ENCODE assay signal across 14 cellular contexts in genomic region chr14:50977863-50978520, GRCh38. TPM values are rescaled to one million over a fixed set of nuclear protein-coding genes. Genes with fewer than 3 reads are reported as not detected.
DNase-seq lines count a peak whose midpoint lies in the region; ATAC-seq, FAIRE-seq and TF ChIP-seq lines count a peak whose summit lies in the region.
"Had no signal": no experiment of that assay in that cellular context is flagged by ENCODE, and none has a peak within 500 bp of the region (broad histone marks: within the 10 kb centered on the region; RNA-seq: fewer than 3 reads in every experiment).

No MANE protein-coding gene starts in this region.

- TF ChIP-seq CTCF in type B pancreatic cell (conservative IDR thresholded peaks at IDR 0.05) (no peak), GM10248 (IDR thresholded peaks at IDR 0.05; ENCODE audit: control extremely low read depth, extremely low read depth, low read depth, missing control alignments) (no peak)

- no peaks in the 10 kb centered on the region for H3K4me1 ChIP-seq in small intestine (ENCODE audit: control insufficient read depth in 2 of 2, insufficient read depth in 1 of 2, low read depth in 1 of 2, low read length in 1 of 2)
- H3K4me1 ChIP-seq: right lobe of liver had no signal

- H3K27me3 ChIP-seq in small intestine (ENCODE audit: control insufficient read depth in 2 of 2, insufficient read depth in 2 of 2, low read length in 2 of 2) = no peaks in the 10 kb centered on the region
- H3K27me3 ChIP-seq: cardiac muscle cell, right lobe of liver had no signal

- H3K4me3 Mint-ChIP-seq in type B pancreatic cell = no peak overlapping the region
- H3K4me3 Mint-ChIP-seq: natural killer cell had no signal

- H3K36me3 ChIP-seq in small intestine (ENCODE audit: control insufficient read depth in 2 of 2, insufficient read depth in 2 of 2, low read length in 2 of 2) = no peaks in the 10 kb centered on the region
- H3K36me3 ChIP-seq: cardiac muscle cell, right lobe of liver had no signal

- no peaks in the 10 kb centered on the region for H3K36me3 Mint-ChIP-seq in type B pancreatic cell
- H3K36me3 Mint-ChIP-seq: natural killer cell had no signal

- no peak for FAIRE-seq in small intestine (lab: Jason Lieb, UNC)
- FAIRE-seq: endometrium had no signal

- H3K27me3 Mint-ChIP-seq in type B pancreatic cell = peaks cover 6% of the 10 kb centered on the region

- no peaks in the 10 kb centered on the region for H3K9me3 Mint-ChIP-seq in type B pancreatic cell
- H3K9me3 Mint-ChIP-seq: natural killer cell had no signal

- no peaks in the 10 kb centered on the region for H3K4me1 Mint-ChIP-seq in type B pancreatic cell (ENCODE audit: unreplicated experiment)
- H3K4me1 Mint-ChIP-seq: natural killer cell had no signal

- H3K27ac Mint-ChIP-seq in type B pancreatic cell = no peak overlapping the region
- H3K27ac Mint-ChIP-seq: natural killer cell had no signal

- H3K27ac ChIP-seq in small intestine (ENCODE audit: low read depth in 1 of 2, low read length in 1 of 2) = no peak overlapping the region
- H3K27ac ChIP-seq: C4-2B, cardiac muscle cell, right lobe of liver had no signal

- WGBS in small intestine, 3 donors = 36 to 54% (median 41%) methylated on average over 2 of the region's 2 CpGs

- CTCF ChIA-PET in GM10248 (lab: Yijun Ruan, JAX) = interaction anchor here (0.9 kb wide), 1 partner anchor 16 kb away, joined by 3 read pairs; no protein-coding TSS in a partner anchor

- no peak overlapping the region for H3K4me3 ChIP-seq in small intestine (ENCODE audit: low read depth in 1 of 2, low read length in 2 of 2)
- H3K4me3 ChIP-seq: cardiac muscle cell, right lobe of liver had no signal

- H3K9me3 ChIP-seq in small intestine (ENCODE audit: control insufficient read depth, low read depth) = no peaks in the 10 kb centered on the region
- H3K9me3 ChIP-seq: right lobe of liver had no signal

- peak; percentile 53 to 77 for DNase-seq in NOMO-1 (lab: John Stamatoyannopoulos, UW; ENCODE audit: unreplicated experiment in 2 of 2)
- peak; percentile 17 for DNase-seq in small intestine
- DNase-seq in type B pancreatic cell (ENCODE audit: extremely low spot score, unreplicated experiment) = no peak
- no peak for DNase-seq in HT-29 (ENCODE audit: low spot score)
- DNase-seq in GM10248 (ENCODE audit: extremely low spot score) = no peak
- DNase-seq: activated naive CD4-positive, alpha-beta T cell; natural killer cell; right lobe of liver had no signal

- POLR2A ChIA-PET in GM10248 (lab: Yijun Ruan, JAX) = interaction anchor here (0.6 kb wide), 1 partner anchor 452 kb away, joined by 3 read pairs; no protein-coding TSS in a partner anchor

- ATAC-seq in GM18907 (IDR thresholded peaks at IDR 0.05; ENCODE audit: unreplicated experiment) = peak; percentile 64
- ATAC-seq in HG02759 (IDR thresholded peaks at IDR 0.05; ENCODE audit: unreplicated experiment) = peak; percentile 69
- ATAC-seq in HG03045 (IDR thresholded peaks at IDR 0.05; ENCODE audit: unreplicated experiment) = no peak
- ATAC-seq: natural killer cell had no signal

RNA-seq across cellular contexts. Expression of gene PYGL, which starts 33.7 kb away (rescaled TPM):
- polyA plus RNA-seq in small intestine = 1 to 10 TPM in 2 of 3 donors, under 1 TPM in 1; 0.89 to 8.7 (median 7.0) TPM
- 27.3 and 38.8 TPM in 2 replicates for total RNA-seq in type B pancreatic cell (ENCODE audit: low replicate concordance)
- total RNA-seq in HT-29 (2014; rRNA removed; shearing (Covaris generic)) = 36.8 and 44.5 TPM in 2 replicates

Comparison
In these comparisons a context has a peak if more than half of its experiments do, and no peak if none do; other contexts are left out.
1. DNase-seq: peak in NOMO-1 (2 of 2) and small intestine (single experiment); none in type B pancreatic cell (single experiment), HT-29 (single experiment) and GM10248 (single experiment).